Comparison of ENCODE assay signal across 1 cellular context in genomic region chr9:133876144-133876543, GRCh38.
TF ChIP-seq lines count a peak whose summit lies in the region.

No MANE protein-coding gene starts in this region.

TF ChIP-seq in GM23338, 12 proteins besides CTCF, POLR2A, EP300 and RAD21 (continued from another document):
- TF ChIP-seq EZH2 (IDR thresholded peaks at IDR 0.05; ENCODE audit: low read depth, unreplicated experiment) (no peak), ZNF331 (CRISPR knock-in tag; IDR thresholded peaks at IDR 0.05; ENCODE audit: low read depth) (no peak), EZH2phosphoT487 (IDR thresholded peaks at IDR 0.05; ENCODE audit: unreplicated experiment) (no peak), NANOG (IDR thresholded peaks at IDR 0.05; ENCODE audit: borderline replicate concordance) (no peak), ETS1 (IDR thresholded peaks at IDR 0.05) (no peak), CREB1 (CRISPR knock-in tag; IDR thresholded peaks at IDR 0.05; ENCODE audit: low read depth) (no peak), STAT1 (IDR thresholded peaks at IDR 0.05; ENCODE audit: unreplicated experiment) (no peak)
